Comparison of ENCODE assay signal across 20 cellular contexts in genomic region chr2:207670887-207671286, GRCh38.
"Had no signal": no experiment of that assay in that cellular context is flagged by ENCODE, and none has a peak within 500 bp of the region (broad histone marks: within the 10 kb centered on the region; RNA-seq: fewer than 3 reads in every experiment).

No MANE protein-coding gene starts in this region.

- H3K27ac ChIP-seq: left lung, neutrophil, sigmoid colon, stomach, testis, upper lobe of right lung, WERI-Rb-1 had no signal

- H3K36me3 ChIP-seq: left lung, neutrophil, sigmoid colon, stomach, upper lobe of right lung, WERI-Rb-1 had no signal

- H3K27me3 ChIP-seq: left lung, neutrophil, sigmoid colon, stomach, testis, upper lobe of right lung had no signal

- H3K27ac Mint-ChIP-seq: activated CD4-positive, alpha-beta memory T cell treated with anti-CD3 and anti-CD28 coated beads for 36 hours; activated CD4-positive, alpha-beta T cell treated with anti-CD3 and anti-CD28 coated beads for 36 hours; activated CD8-positive, alpha-beta memory T cell treated with anti-CD3 and anti-CD28 coated beads, Interleukin-2, amount 10 ng/mL, durations not matched to agents 7 days and 5 days; activated naive CD8-positive, alpha-beta T cell treated with anti-CD3 and anti-CD28 coated beads, Interleukin-2, amount 10 ng/mL, durations not matched to agents 7 days and 5 days; activated T-helper 17 cell treated with anti-CD3 and anti-CD28 coated beads, Interleukin-2, amount 50 U/mL, for 72 hours; brain; naive thymus-derived CD4-positive, alpha-beta T cell; stimulated activated effector memory CD8-positive, alpha-beta T cell treated with anti-CD3 and anti-CD28 coated beads, Interleukin-12 subunit alpha, Interleukin-12 subunit beta, amount 100 ng/mL, for 72 hours; T-helper 17 cell had no signal

- DNase-seq: activated CD4-positive, alpha-beta memory T cell treated with anti-CD3 and anti-CD28 coated beads for 36 hours; activated CD4-positive, alpha-beta T cell treated with anti-CD3 and anti-CD28 coated beads for 36 hours; activated CD8-positive, alpha-beta memory T cell treated with anti-CD3 and anti-CD28 coated beads, Interleukin-2, amount 10 ng/mL, durations not matched to agents 7 days and 5 days; activated naive CD4-positive, alpha-beta T cell; activated naive CD8-positive, alpha-beta T cell treated with anti-CD3 and anti-CD28 coated beads, Interleukin-2, amount 10 ng/mL, durations not matched to agents 7 days and 5 days; caudate nucleus; foreskin melanocyte; left lung; naive thymus-derived CD4-positive, alpha-beta T cell; sigmoid colon; stimulated activated CD4-positive, alpha-beta T cell treated with anti-CD3 and anti-CD28 coated beads, Interleukin-4, amount 100 ng/mL, for 24 hours; stomach; T-helper 17 cell; testis; upper lobe of right lung; WERI-Rb-1 had no signal

- H3K4me1 Mint-ChIP-seq: activated CD4-positive, alpha-beta T cell treated with anti-CD3 and anti-CD28 coated beads for 36 hours; activated CD8-positive, alpha-beta memory T cell treated with anti-CD3 and anti-CD28 coated beads, Interleukin-2, amount 10 ng/mL, durations not matched to agents 7 days and 5 days; activated naive CD8-positive, alpha-beta T cell treated with anti-CD3 and anti-CD28 coated beads, Interleukin-2, amount 10 ng/mL, durations not matched to agents 7 days and 5 days; activated T-helper 17 cell treated with anti-CD3 and anti-CD28 coated beads, Interleukin-2, amount 50 U/mL, for 72 hours; naive thymus-derived CD4-positive, alpha-beta T cell; stimulated activated effector memory CD8-positive, alpha-beta T cell treated with anti-CD3 and anti-CD28 coated beads, Interleukin-12 subunit alpha, Interleukin-12 subunit beta, amount 100 ng/mL, for 72 hours; T-helper 17 cell had no signal

- H3K9me3 Mint-ChIP-seq: activated CD4-positive, alpha-beta memory T cell treated with anti-CD3 and anti-CD28 coated beads for 36 hours; activated naive CD8-positive, alpha-beta T cell treated with anti-CD3 and anti-CD28 coated beads, Interleukin-2, amount 10 ng/mL, durations not matched to agents 7 days and 5 days; activated T-helper 17 cell treated with anti-CD3 and anti-CD28 coated beads, Interleukin-2, amount 50 U/mL, for 72 hours; naive thymus-derived CD4-positive, alpha-beta T cell; stimulated activated effector memory CD8-positive, alpha-beta T cell treated with anti-CD3 and anti-CD28 coated beads, Interleukin-12 subunit alpha, Interleukin-12 subunit beta, amount 100 ng/mL, for 72 hours had no signal

- ATAC-seq: activated CD4-positive, alpha-beta T cell treated with anti-CD3 and anti-CD28 coated beads for 36 hours; activated CD8-positive, alpha-beta memory T cell treated with anti-CD3 and anti-CD28 coated beads, Interleukin-2, amount 10 ng/mL, durations not matched to agents 7 days and 5 days; activated T-helper 17 cell treated with anti-CD3 and anti-CD28 coated beads, Interleukin-2, amount 50 U/mL, for 72 hours; left lung; naive thymus-derived CD4-positive, alpha-beta T cell; stimulated activated effector memory CD8-positive, alpha-beta T cell treated with anti-CD3 and anti-CD28 coated beads, Interleukin-12 subunit alpha, Interleukin-12 subunit beta, amount 100 ng/mL, for 72 hours; T-helper 17 cell; upper lobe of right lung had no signal

- H3K27me3 Mint-ChIP-seq: activated naive CD8-positive, alpha-beta T cell treated with anti-CD3 and anti-CD28 coated beads, Interleukin-2, amount 10 ng/mL, durations not matched to agents 7 days and 5 days had no signal

- H3K4me3 Mint-ChIP-seq: activated CD4-positive, alpha-beta memory T cell treated with anti-CD3 and anti-CD28 coated beads for 36 hours; activated CD4-positive, alpha-beta T cell treated with anti-CD3 and anti-CD28 coated beads for 36 hours; activated CD8-positive, alpha-beta memory T cell treated with anti-CD3 and anti-CD28 coated beads, Interleukin-2, amount 10 ng/mL, durations not matched to agents 7 days and 5 days; activated naive CD8-positive, alpha-beta T cell treated with anti-CD3 and anti-CD28 coated beads, Interleukin-2, amount 10 ng/mL, durations not matched to agents 7 days and 5 days; activated T-helper 17 cell treated with anti-CD3 and anti-CD28 coated beads, Interleukin-2, amount 50 U/mL, for 72 hours; brain; naive thymus-derived CD4-positive, alpha-beta T cell; stimulated activated effector memory CD8-positive, alpha-beta T cell treated with anti-CD3 and anti-CD28 coated beads, Interleukin-12 subunit alpha, Interleukin-12 subunit beta, amount 100 ng/mL, for 72 hours; T-helper 17 cell had no signal

- H3K36me3 Mint-ChIP-seq: activated CD4-positive, alpha-beta memory T cell treated with anti-CD3 and anti-CD28 coated beads for 36 hours; activated CD8-positive, alpha-beta memory T cell treated with anti-CD3 and anti-CD28 coated beads, Interleukin-2, amount 10 ng/mL, durations not matched to agents 7 days and 5 days; activated naive CD8-positive, alpha-beta T cell treated with anti-CD3 and anti-CD28 coated beads, Interleukin-2, amount 10 ng/mL, durations not matched to agents 7 days and 5 days; brain; naive thymus-derived CD4-positive, alpha-beta T cell; stimulated activated effector memory CD8-positive, alpha-beta T cell treated with anti-CD3 and anti-CD28 coated beads, Interleukin-12 subunit alpha, Interleukin-12 subunit beta, amount 100 ng/mL, for 72 hours had no signal

- H3K4me1 ChIP-seq: left lung, sigmoid colon, stomach, testis, upper lobe of right lung had no signal

- H3K4me3 ChIP-seq: left lung, sigmoid colon, stomach, testis, upper lobe of right lung had no signal

- H3K9me3 ChIP-seq: left lung, neutrophil, sigmoid colon, stomach, testis, upper lobe of right lung had no signal
